Comparison of ENCODE assay signal across 9 cellular contexts in the genomic region with DNA sequence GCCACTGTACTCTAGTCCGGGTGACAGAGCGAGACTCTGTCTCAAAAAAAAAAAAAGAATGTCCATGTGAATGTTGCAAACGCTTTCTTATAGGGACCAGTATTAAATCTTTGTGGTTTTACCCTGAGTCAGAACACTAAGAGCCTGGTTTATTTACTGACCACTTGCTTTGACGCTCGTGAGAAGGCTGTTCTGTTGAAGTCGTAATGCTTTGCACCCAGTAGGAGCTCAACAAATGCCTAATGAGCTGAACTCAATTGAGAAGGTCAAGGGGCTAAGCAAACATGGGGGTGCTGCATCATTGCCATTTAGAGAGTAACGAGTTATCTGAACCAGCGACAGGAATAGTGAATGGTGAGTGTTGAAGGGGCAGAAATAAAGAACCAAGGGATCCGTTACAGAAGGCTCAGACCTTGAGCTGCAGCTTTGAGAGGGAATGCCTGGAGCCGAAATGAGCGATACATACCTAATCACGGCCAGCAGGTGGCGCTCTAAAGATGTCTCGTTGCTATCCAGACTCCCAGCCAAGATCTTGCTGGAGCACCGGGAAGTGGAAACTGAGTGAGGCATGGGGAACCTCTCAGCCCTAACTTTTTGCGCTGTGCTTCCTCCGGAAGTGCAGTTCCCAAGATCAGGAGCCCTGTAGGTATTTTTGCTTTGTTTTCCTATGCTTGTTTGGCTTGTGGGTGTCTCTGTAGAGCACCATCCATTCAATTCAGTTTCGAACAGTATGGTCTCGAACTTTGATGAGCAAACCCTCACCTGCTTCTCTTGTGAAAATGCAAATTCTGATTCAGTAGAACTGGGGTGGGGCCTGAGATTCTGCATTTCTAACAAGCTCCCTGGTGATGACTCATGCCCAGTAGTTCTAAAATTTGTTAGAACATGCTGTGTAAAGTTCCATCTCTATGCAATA. TPM values are rescaled to one million over a fixed set of nuclear protein-coding genes. Genes with fewer than 3 reads are reported as not detected.
DNase-seq lines count a peak whose midpoint lies in the region; ATAC-seq and TF ChIP-seq lines count a peak whose summit lies in the region.
"Had no signal": no experiment of that assay in that cellular context is flagged by ENCODE, and none has a peak within 500 bp of the region (broad histone marks: within the 10 kb centered on the region; RNA-seq: fewer than 3 reads in every experiment).

No MANE protein-coding gene starts in this region.

- no peaks in the 10 kb centered on the region for H3K4me1 ChIP-seq in ascending aorta
- no peaks in the 10 kb centered on the region for H3K4me1 ChIP-seq in right cardiac atrium (ENCODE audit: control insufficient read depth, insufficient read depth, low read length)

- intact Hi-C loops in ascending aorta (cut with DNase I) (loop anchor here (1.0 to 5.0 kb wide), 4 partner anchors 21 to 375 kb away; no protein-coding TSS in a partner anchor), right cardiac atrium (cut with DNase I) (loop anchor here (2.0 to 10.0 kb wide), 6 partner anchors 335 to 377 kb away; a partner anchor contains a TSS)

- TF ChIP-seq CTCF in GM12872 (IDR thresholded peaks at IDR 0.05; ENCODE audit: insufficient read depth, low read depth, low read length), result peak; percentile 93
- peak; percentile 75 to 84 (median 77) for TF ChIP-seq CTCF in ascending aorta (IDR thresholded peaks at IDR 0.05)
- peak; percentile 89 for TF ChIP-seq CTCF in retinal pigment epithelial cell (conservative IDR thresholded peaks at IDR 0.05; ENCODE audit: low read depth, low read length)

- H3K27ac Mint-ChIP-seq in T-helper 2 cell treated with Interferon-gamma antibody and Interleukin-4, amounts not matched to agents 5 μg/mL and 100 μg/mL, for 36 hours, result no peak overlapping the region

- H3K27me3 Mint-ChIP-seq in T-helper 2 cell treated with Interferon-gamma antibody and Interleukin-4, amounts not matched to agents 5 μg/mL and 100 μg/mL, for 36 hours (ENCODE audit: low read depth), result peaks cover 41% of the 10 kb centered on the region

- H3K4me3 ChIP-seq in ascending aorta (no peak overlapping the region), right cardiac atrium (ENCODE audit: low read length) (no peak overlapping the region), retinal pigment epithelial cell (ENCODE audit: low read length) (no peak overlapping the region)

- H3K4me3 Mint-ChIP-seq in T-helper 2 cell treated with Interferon-gamma antibody and Interleukin-4, amounts not matched to agents 5 μg/mL and 100 μg/mL, for 36 hours, result no peak overlapping the region

- ATAC-seq in right cardiac atrium (peak; percentile 92 to 95), GM21717 (IDR thresholded peaks at IDR 0.05; ENCODE audit: unreplicated experiment) (no peak), GM19351 (IDR thresholded peaks at IDR 0.05; ENCODE audit: unreplicated experiment) (no peak)

- peak; percentile 91 for DNase-seq in NCI-H1694 (lab: John Stamatoyannopoulos, UW)
- peak; percentile 61 for DNase-seq in T-helper 2 cell treated with Interferon-gamma antibody and Interleukin-4, amounts not matched to agents 5 μg/mL and 100 μg/mL, for 36 hours (ENCODE audit: low spot score)
- DNase-seq in ascending aorta (ENCODE audit: low spot score in 2 of 2), result peak; percentile 31 to 93
- peak; percentile 89 to 94 (median 93) for DNase-seq in right cardiac atrium
- DNase-seq in retinal pigment epithelial cell (ENCODE audit: low read depth), result peak; percentile 43

- H3K4me1 Mint-ChIP-seq in T-helper 2 cell treated with Interferon-gamma antibody and Interleukin-4, amounts not matched to agents 5 μg/mL and 100 μg/mL, for 36 hours (ENCODE audit: low read depth), result peaks cover 16% of the 10 kb centered on the region

- WGBS in right cardiac atrium, result 25% methylated on average over 19 of the region's 19 CpGs

- no peaks in the 10 kb centered on the region for H3K36me3 Mint-ChIP-seq in T-helper 2 cell treated with Interferon-gamma antibody and Interleukin-4, amounts not matched to agents 5 μg/mL and 100 μg/mL, for 36 hours (ENCODE audit: low read depth)

- H3K9me3 Mint-ChIP-seq in T-helper 2 cell treated with Interferon-gamma antibody and Interleukin-4, amounts not matched to agents 5 μg/mL and 100 μg/mL, for 36 hours, result no peaks in the 10 kb centered on the region

- H3K9me3 ChIP-seq in ascending aorta (no peaks in the 10 kb centered on the region), right cardiac atrium (ENCODE audit: control insufficient read depth, low read length) (no peaks in the 10 kb centered on the region)

- H3K36me3 ChIP-seq in ascending aorta, result no peaks in the 10 kb centered on the region

- H3K27me3 ChIP-seq in ascending aorta, result no peaks in the 10 kb centered on the region
- no peaks in the 10 kb centered on the region for H3K27me3 ChIP-seq in right cardiac atrium (ENCODE audit: control insufficient read depth, insufficient read depth)

- H3K27ac ChIP-seq in ascending aorta (no peak overlapping the region), right cardiac atrium (ENCODE audit: low read length) (no peak overlapping the region)

RNA-seq across cellular contexts. Expression of a gene that starts 12.6 kb away (rescaled TPM):
- not detected for total RNA-seq in ascending aorta
- not detected for total RNA-seq in right cardiac atrium
- polyA plus RNA-seq in right cardiac atrium, result not detected
- total RNA-seq: temporal lobe had no signal

RNA-seq across cellular contexts. Expression of a gene that starts 25.5 kb away (rescaled TPM):
- total RNA-seq in ascending aorta (103 TPM), right cardiac atrium (10 to 100 TPM; 30.9 to 45.2 (median 32.4) TPM)
- 27.3 TPM for polyA plus RNA-seq in right cardiac atrium

RNA-seq across cellular contexts. Expression of a gene that starts 27.2 kb away (rescaled TPM):
- total RNA-seq in ascending aorta (1,547 TPM), right cardiac atrium (1,000 to 10,000 TPM in 3 of 4 donors, 100 to 1,000 TPM in 1; 912 to 1,167 (median 1,065) TPM)
- polyA plus RNA-seq in right cardiac atrium, result 2,058 TPM

Comparison
In these comparisons a context has a peak if more than half of its experiments do, and no peak if none do; other contexts are left out.
1. DNase-seq: peak in every context shown above with its lines; median percentile 93 in right cardiac atrium; 91 in NCI-H1694; 62 in ascending aorta; 61 in T-helper 2 cell treated with Interferon-gamma antibody and Interleukin-4, amounts not matched to agents 5 μg/mL and 100 μg/mL, for 36 hours; 43 in retinal pigment epithelial cell.
2. ATAC-seq: peak in right cardiac atrium (2 of 2); none in GM21717 (single experiment) and GM19351 (single experiment).
3. Peak in every context shown above with its lines, with median percentiles within 50 percentile points of each other: CTCF ChIP-seq.